8 cellular contexts compared by ENCODE assay signal in genomic region chr4:107823870-107824366, GRCh38. TPM values are rescaled to one million over a fixed set of nuclear protein-coding genes. Genes with fewer than 3 reads are reported as not detected.
DNase-seq lines count a peak whose midpoint lies in the region; ATAC-seq, FAIRE-seq and TF ChIP-seq lines count a peak whose summit lies in the region.

No MANE protein-coding gene starts in this region.

- TF ChIP-seq EP300 in SK-N-SH (IDR thresholded peaks at IDR 0.05; ENCODE audit: borderline replicate concordance in 1 of 2, low read depth in 1 of 2, low read length in 1 of 2): no peak

- DNase-seq in SK-N-SH (no peak), astrocyte of the cerebellum (ENCODE audit: low read depth) (no peak), NCI-H2081 (lab: John Stamatoyannopoulos, UW) (no peak), LoVo (ENCODE audit: low spot score) (no peak)
- no peak for DNase-seq in stimulated activated CD8-positive, alpha-beta memory T cell treated with anti-CD3 and anti-CD28 coated beads, Interleukin-4, amount 100 ng/mL, for 48 hours

- H3K27me3 ChIP-seq in SK-N-SH (ENCODE audit: insufficient read depth) (peaks cover 20% of the 10 kb centered on the region; the same call in 1 of the 2 replicates), stomach smooth muscle (ENCODE audit: control insufficient read depth in 1 of 2, insufficient read depth in 2 of 2, low read length in 2 of 2) (no peaks in the 10 kb centered on the region)

- no peaks in the 10 kb centered on the region for H3K79me2 ChIP-seq in SK-N-SH (ENCODE audit: insufficient read depth)

- TF ChIP-seq CTCF in SK-N-SH (IDR thresholded peaks at IDR 0.05): no peak
- no peak for TF ChIP-seq CTCF in astrocyte of the cerebellum (IDR thresholded peaks at IDR 0.05; ENCODE audit: low read depth, low read length, missing control alignments)

- H3F3A ChIP-seq in SK-N-SH (replicated peaks; ENCODE audit: insufficient read depth): peaks cover 5% of the 10 kb centered on the region

- peak overlapping the region; percentile 87 for H3K4me2 ChIP-seq in SK-N-SH

- in situ Hi-C loops in astrocyte of the cerebellum (cut with HindIII; ENCODE audit: low sequenced_read_pairs): no loop called here

- H3K9me3 ChIP-seq in SK-N-SH: no peaks in the 10 kb centered on the region
- H3K9me3 ChIP-seq in stomach smooth muscle (ENCODE audit: control insufficient read depth in 2 of 2, low read length in 2 of 2): no peaks in the 10 kb centered on the region

- FAIRE-seq in islet of Langerhans (lab: Jason Lieb, UNC): peak; percentile 96

- H3K4me3 ChIP-seq in SK-N-SH (ENCODE audit: low read depth in 2 of 2, low read length in 1 of 2): peak overlapping the region; percentile 56 to 79
- peak overlapping the region; percentile 71 for H3K4me3 ChIP-seq in astrocyte of the cerebellum (ENCODE audit: low read depth, low read length)
- peak overlapping the region; percentile 65 to 89 for H3K4me3 ChIP-seq in stomach smooth muscle (ENCODE audit: low read length in 2 of 2)

- no peak overlapping the region; the same call in 1 of the 2 replicates for H2AFZ ChIP-seq in SK-N-SH (ENCODE audit: low read depth)

- WGBS in SK-N-SH (ENCODE audit: low lambda C conversion rate): 42% methylated on average over 12 of the region's 12 CpGs

- no peak for TF ChIP-seq RAD21 in SK-N-SH (IDR thresholded peaks at IDR 0.05; ENCODE audit: low read length)

- CTCF ChIA-PET in SK-N-SH (lab: Yijun Ruan, JAX): no interaction called here

- no peak for ATAC-seq in SK-N-SH treated with all-trans-retinoic acid at 6 μM for 48 hours

- H3K9ac ChIP-seq in SK-N-SH: no peak overlapping the region
- H3K9ac ChIP-seq in stomach smooth muscle (ENCODE audit: low read length in 2 of 2): peak overlapping the region; percentile 82 to 93

- no peaks in the 10 kb centered on the region for H4K20me1 ChIP-seq in SK-N-SH (ENCODE audit: insufficient read depth)

- POLR2A ChIA-PET in SK-N-SH (lab: Yijun Ruan, JAX): no interaction called here

- H3K36me3 ChIP-seq in SK-N-SH (replicated peaks in 1 of 2; ENCODE audit: control insufficient read depth in 1 of 2, insufficient read depth in 2 of 2, low read length in 1 of 2) (no peaks in the 10 kb centered on the region), stomach smooth muscle (ENCODE audit: control insufficient read depth in 2 of 2, insufficient read depth in 2 of 2, low read length in 2 of 2) (no peaks in the 10 kb centered on the region)

- peaks cover 0 to 5% of the 10 kb centered on the region in 2 experiments; a peak in 1 of 4 replicates for H3K4me1 ChIP-seq in SK-N-SH (ENCODE audit: control insufficient read depth in 1 of 2, insufficient read depth in 2 of 2, low read depth in 1 of 2, low read length in 1 of 2)
- peaks cover 15% of the 10 kb centered on the region for H3K4me1 ChIP-seq in stomach smooth muscle (ENCODE audit: control insufficient read depth, insufficient read depth, low read length)

- H3K9me2 ChIP-seq in SK-N-SH: no peaks in the 10 kb centered on the region

- peak overlapping the region in 1 of 2 experiments; percentile 49; a peak in 1 of 4 replicates for H3K27ac ChIP-seq in SK-N-SH (ENCODE audit: low read depth in 2 of 2, low read length in 1 of 2)
- peak overlapping the region; percentile 93 for H3K27ac ChIP-seq in stomach smooth muscle (ENCODE audit: low read length)

TF ChIP-seq in SK-N-SH, 30 proteins besides CTCF, POLR2A, EP300 and RAD21:
- no peak for TF ChIP-seq TAF1 (IDR thresholded peaks at IDR 0.05; ENCODE audit: borderline replicate concordance, low read depth, low read length)
- TF ChIP-seq, protein P1, sequence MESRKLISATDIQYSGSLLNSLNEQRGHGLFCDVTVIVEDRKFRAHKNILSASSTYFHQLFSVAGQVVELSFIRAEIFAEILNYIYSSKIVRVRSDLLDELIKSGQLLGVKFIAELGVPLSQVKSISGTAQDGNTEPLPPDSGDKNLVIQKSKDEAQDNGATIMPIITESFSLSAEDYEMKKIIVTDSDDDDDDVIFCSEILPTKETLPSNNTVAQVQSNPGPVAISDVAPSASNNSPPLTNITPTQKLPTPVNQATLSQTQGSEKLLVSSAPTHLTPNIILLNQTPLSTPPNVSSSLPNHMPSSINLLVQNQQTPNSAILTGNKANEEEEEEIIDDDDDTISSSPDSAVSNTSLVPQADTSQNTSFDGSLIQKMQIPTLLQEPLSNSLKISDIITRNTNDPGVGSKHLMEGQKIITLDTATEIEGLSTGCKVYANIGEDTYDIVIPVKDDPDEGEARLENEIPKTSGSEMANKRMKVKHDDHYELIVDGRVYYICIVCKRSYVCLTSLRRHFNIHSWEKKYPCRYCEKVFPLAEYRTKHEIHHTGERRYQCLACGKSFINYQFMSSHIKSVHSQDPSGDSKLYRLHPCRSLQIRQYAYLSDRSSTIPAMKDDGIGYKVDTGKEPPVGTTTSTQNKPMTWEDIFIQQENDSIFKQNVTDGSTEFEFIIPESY (IDR thresholded peaks at IDR 0.05; ENCODE audit: borderline replicate concordance, low read depth): no peak
- TF ChIP-seq, protein P2, sequence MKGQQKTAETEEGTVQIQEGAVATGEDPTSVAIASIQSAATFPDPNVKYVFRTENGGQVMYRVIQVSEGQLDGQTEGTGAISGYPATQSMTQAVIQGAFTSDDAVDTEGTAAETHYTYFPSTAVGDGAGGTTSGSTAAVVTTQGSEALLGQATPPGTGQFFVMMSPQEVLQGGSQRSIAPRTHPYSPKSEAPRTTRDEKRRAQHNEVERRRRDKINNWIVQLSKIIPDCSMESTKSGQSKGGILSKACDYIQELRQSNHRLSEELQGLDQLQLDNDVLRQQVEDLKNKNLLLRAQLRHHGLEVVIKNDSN (IDR thresholded peaks at IDR 0.05; ENCODE audit: borderline replicate concordance, low read depth): no peak
- TF ChIP-seq ELF1 (IDR thresholded peaks at IDR 0.05): no peak
- TF ChIP-seq RXRA (IDR thresholded peaks at IDR 0.05; ENCODE audit: borderline replicate concordance, low read depth): no peak
- no peak for TF ChIP-seq CHD2 (IDR thresholded peaks at IDR 0.05; ENCODE audit: low read length, partially characterized antibody)
- TF ChIP-seq RFX5 (IDR thresholded peaks at IDR 0.05; ENCODE audit: low read length): no peak

TF ChIP-seq in SK-N-SH treated with all-trans-retinoic acid at 6 μM for 48 hours, 23 proteins besides CTCF, POLR2A, EP300 and RAD21 (continues in another document):
- no peak for TF ChIP-seq GLIS3 (CRISPR knock-in tag; IDR thresholded peaks at IDR 0.05)
- TF ChIP-seq TSHZ2 (CRISPR knock-in tag; IDR thresholded peaks at IDR 0.05): no peak
- TF ChIP-seq BACH2 (CRISPR knock-in tag; IDR thresholded peaks at IDR 0.05; ENCODE audit: borderline replicate concordance): no peak
- TF ChIP-seq ZNF565 (CRISPR knock-in tag; conservative IDR thresholded peaks at IDR 0.05; ENCODE audit: low read depth): no peak
- TF ChIP-seq, protein P3, sequence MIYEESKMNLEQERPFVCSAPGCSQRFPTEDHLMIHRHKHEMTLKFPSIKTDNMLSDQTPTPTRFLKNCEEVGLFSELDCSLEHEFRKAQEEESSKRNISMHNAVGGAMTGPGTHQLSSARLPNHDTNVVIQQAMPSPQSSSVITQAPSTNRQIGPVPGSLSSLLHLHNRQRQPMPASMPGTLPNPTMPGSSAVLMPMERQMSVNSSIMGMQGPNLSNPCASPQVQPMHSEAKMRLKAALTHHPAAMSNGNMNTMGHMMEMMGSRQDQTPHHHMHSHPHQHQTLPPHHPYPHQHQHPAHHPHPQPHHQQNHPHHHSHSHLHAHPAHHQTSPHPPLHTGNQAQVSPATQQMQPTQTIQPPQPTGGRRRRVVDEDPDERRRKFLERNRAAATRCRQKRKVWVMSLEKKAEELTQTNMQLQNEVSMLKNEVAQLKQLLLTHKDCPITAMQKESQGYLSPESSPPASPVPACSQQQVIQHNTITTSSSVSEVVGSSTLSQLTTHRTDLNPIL (CRISPR knock-in tag; IDR thresholded peaks at IDR 0.05; ENCODE audit: low read depth): no peak
- no peak for TF ChIP-seq ZNF8 (CRISPR knock-in tag; IDR thresholded peaks at IDR 0.05)
- no peak for TF ChIP-seq TOX (CRISPR knock-in tag; IDR thresholded peaks at IDR 0.05; ENCODE audit: borderline replicate concordance)
- TF ChIP-seq SNAI2 (CRISPR knock-in tag; IDR thresholded peaks at IDR 0.05): no peak
- no peak for TF ChIP-seq TCF4 (CRISPR knock-in tag; IDR thresholded peaks at IDR 0.05; ENCODE audit: borderline replicate concordance)

RNA-seq across cellular contexts. Expression of gene SGMS2, which starts 0.8 kb away (rescaled TPM):
- polyA plus RNA-seq in SK-N-SH (2012; rRNA removed): 0.82 and 0.86 TPM in 2 replicates
- 0.76 and 1.1 TPM in 2 replicates for polyA plus RNA-seq in SK-N-SH (2012; cell fraction: cytosol; rRNA removed)
- 1.0 and 1.1 TPM in 2 replicates for polyA plus RNA-seq in SK-N-SH (2012; cell fraction: nucleus; rRNA removed)
